ENCODE assay signal across 7 cellular contexts in the genomic region with DNA sequence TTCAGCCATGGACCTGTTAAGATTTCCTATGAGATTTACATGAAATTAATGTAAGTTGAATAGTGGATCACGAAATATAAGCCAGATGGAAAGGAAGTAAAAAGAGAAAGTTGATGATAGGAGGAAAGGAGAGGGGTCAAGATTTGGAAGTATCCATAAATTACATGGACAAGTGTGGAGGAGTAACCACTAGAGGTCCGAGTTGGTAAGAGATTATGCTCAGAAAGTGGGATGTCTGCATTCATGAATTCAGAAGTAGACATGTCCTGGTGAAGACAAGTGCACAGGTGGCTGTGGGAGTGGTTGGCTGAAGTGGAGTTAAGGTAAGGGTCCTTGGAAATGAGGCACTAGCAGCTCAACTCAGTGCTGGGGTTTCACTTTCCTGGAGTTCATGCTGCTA. TPM values are rescaled to one million over a fixed set of nuclear protein-coding genes. Genes with fewer than 3 reads are reported as not detected.
DNase-seq lines count a peak whose midpoint lies in the region; FAIRE-seq and TF ChIP-seq lines count a peak whose summit lies in the region.
"Not testable (repeated sequence)": the region's sequence is repeated elsewhere in the genome, so short reads cannot be mapped to it uniquely, and the experiment has no call there.

No MANE protein-coding gene starts in this region.

- FAIRE-seq in keratinocyte (lab: Jason Lieb, UNC) = peak; percentile 49

- H3K27ac Mint-ChIP-seq in endodermal cell = not testable (repeated sequence)

- peak; percentile 18 for DNase-seq in ACHN
- peak; percentile 2 for DNase-seq in ELR (ENCODE audit: low read depth)
- peak; percentile 10 for DNase-seq in HT-29 (ENCODE audit: low spot score)
- peak; percentile 34 for DNase-seq in NCI-H69 (lab: John Stamatoyannopoulos, UW)
- not testable (repeated sequence) for DNase-seq in endodermal cell; keratinocyte (ENCODE audit: low read depth, low spot score)

- not testable (repeated sequence) for H3K27me3 ChIP-seq in endodermal cell (ENCODE audit: control insufficient read depth, insufficient read depth, low read length, poor library complexity, severe bottlenecking); keratinocyte (ENCODE audit: control insufficient read depth, extremely low read depth, insufficient read depth, low read length)

- H3K79me2 ChIP-seq in keratinocyte (ENCODE audit: control insufficient read depth, insufficient read depth, low read length) = not testable (repeated sequence)

- H3K36me3 Mint-ChIP-seq in endodermal cell (ENCODE audit: low read depth) = not testable (repeated sequence)

- WGBS in endodermal cell (ENCODE audit: insufficient coverage in 1 of 2, insufficient read length in 1 of 2), 2 experiments = 76 to 100% methylated on average over 2 of the region's 2 CpGs

- not testable (repeated sequence) for H3K27me3 Mint-ChIP-seq in endodermal cell (ENCODE audit: insufficient read depth)

- not testable (repeated sequence) for H3K9me3 ChIP-seq in endodermal cell (ENCODE audit: control insufficient read depth, low read length); keratinocyte (ENCODE audit: control insufficient read depth, low read depth, low read length)

- not testable (repeated sequence) for H2AFZ ChIP-seq in keratinocyte (ENCODE audit: control insufficient read depth, low read length)

- dilution Hi-C loops in keratinocyte (cut with MboI; ENCODE audit: extremely low pct_ligation_motif_present, low sequenced_read_pairs) = not testable (repeated sequence)

- not testable (repeated sequence) for H3K4me3 ChIP-seq in endodermal cell (ENCODE audit: low read length); keratinocyte (ENCODE audit: control insufficient read depth in 2 of 3, extremely low read depth in 1 of 3, insufficient read depth in 2 of 3, low read depth in 1 of 3, low read length in 3 of 3)

- in situ Hi-C loops in ACHN (cut with HindIII; ENCODE audit: low pct_ligation_motif_present, low pct_unique_long_range_greater_than_20kb, low sequenced_read_pairs) = not testable (repeated sequence)

- not testable (repeated sequence) for H3K9ac ChIP-seq in endodermal cell (ENCODE audit: extremely low read depth, low read length, poor library complexity, severe bottlenecking); keratinocyte (ENCODE audit: control insufficient read depth, extremely low read depth, insufficient read depth, low read length)

- not testable (repeated sequence) for H4K20me1 ChIP-seq in keratinocyte (ENCODE audit: control insufficient read depth, extremely low read depth, insufficient read depth, low read length)

- not testable (repeated sequence) for H3K4me3 Mint-ChIP-seq in endodermal cell

- not testable (repeated sequence) for H3K27ac ChIP-seq in VCaP; endodermal cell (ENCODE audit: low read depth, low read length); keratinocyte (ENCODE audit: control insufficient read depth, insufficient read depth, low read length)

- not testable (repeated sequence) for H3K4me2 ChIP-seq in keratinocyte (ENCODE audit: control insufficient read depth, extremely low read depth, insufficient read depth, low read depth, low read length)

- H3K9me3 Mint-ChIP-seq in endodermal cell = not testable (repeated sequence)

- not testable (repeated sequence) for H3K4me1 Mint-ChIP-seq in endodermal cell

- not testable (repeated sequence) for H3K36me3 ChIP-seq in endodermal cell (ENCODE audit: control insufficient read depth, insufficient read depth, low read length); keratinocyte (ENCODE audit: control insufficient read depth in 2 of 2, extremely low read depth in 1 of 2, insufficient read depth in 2 of 2, low read length in 2 of 2)

- not testable (repeated sequence) for H3K9me1 ChIP-seq in keratinocyte (ENCODE audit: control insufficient read depth, extremely low read depth, insufficient read depth, low read length)

- TF ChIP-seq CTCF in VCaP (conservative IDR thresholded peaks at IDR 0.05) (0 out of 2 replicates have a peak, but pooled peaks have one; percentile 11), endodermal cell (conservative IDR thresholded peaks at IDR 0.05) (peak; percentile 15)
- not testable (repeated sequence) for TF ChIP-seq CTCF in keratinocyte (optimal IDR thresholded peaks at IDR 0.05 in 1 of 3, IDR thresholded peaks at IDR 0.05 in 1 of 3, conservative IDR thresholded peaks at IDR 0.05 in 1 of 3; ENCODE audit: extremely low read depth in 1 of 3, insufficient read depth in 2 of 3, low read length in 3 of 3)

- not testable (repeated sequence) for H3K4me1 ChIP-seq in endodermal cell (ENCODE audit: control insufficient read depth, insufficient read depth, low read length); keratinocyte (ENCODE audit: control insufficient read depth, extremely low read depth, insufficient read depth, low read length)

RNA-seq across cellular contexts. Expression of gene POMZP3, which starts 29.3 kb away (rescaled TPM):
- total RNA-seq in HT-29 (2014; rRNA removed; shearing (Covaris generic)) = 7.6 and 9.9 TPM in 2 replicates
- 10 to 100 TPM in 1 of 2 donors, 1 to 10 TPM in 1; 8.2 to 13.3 TPM for total RNA-seq in endodermal cell
- 12.5 TPM for polyA plus RNA-seq in endodermal cell (2013, experiment 1 of 2)
- 12.5 TPM for polyA plus RNA-seq in endodermal cell (2013, experiment 2 of 2)
- polyA plus RNA-seq in keratinocyte = 6.9 to 11.7 TPM (median 9.1 TPM) in 3 replicates
- 14.9 TPM for polyA plus RNA-seq in keratinocyte (2011; ENCODE audit: low read depth)
- 8.7 and 8.9 TPM in 2 replicates for polyA plus RNA-seq in keratinocyte (2011; cell fraction: cytosol; rRNA removed)
- polyA plus RNA-seq in keratinocyte (2011; cell fraction: nucleus; rRNA removed) = 5.9 and 6.2 TPM in 2 replicates
- polyA plus RNA-seq in keratinocyte (2012; ENCODE audit: low replicate concordance) = 22.3 and 24.1 TPM in 2 replicates
- 10.9 to 32.7 TPM (median 15.6 TPM) in 3 replicates for polyA minus RNA-seq in keratinocyte
- polyA minus RNA-seq in keratinocyte (2011; cell fraction: cytosol; rRNA and poly(A)+ RNA removed) = 13.8 TPM
- 5.1 and 7.7 TPM in 2 replicates for polyA minus RNA-seq in keratinocyte (2011; cell fraction: nucleus; rRNA and poly(A)+ RNA removed)
